Comparison of ENCODE assay signal across 2 cellular contexts in genomic region chr5:65932676-65933075, GRCh38.
A peak's percentile ranks its signal among the peaks of the same experiment; 100 is the strongest.
TF ChIP-seq lines count a peak whose summit lies in the region.

No MANE protein-coding gene starts in this region.

TF ChIP-seq in IMR-90, 13 proteins besides CTCF, POLR2A, EP300 and RAD21:
- TF ChIP-seq RCOR1 (IDR thresholded peaks at IDR 0.05; ENCODE audit: insufficient replicate concordance, low read length): no peak
- no peak for TF ChIP-seq USF2 (IDR thresholded peaks at IDR 0.05; ENCODE audit: low read depth, low read length)
- no peak for TF ChIP-seq FOS (IDR thresholded peaks at IDR 0.05; ENCODE audit: low read depth, low read length)
- no peak for TF ChIP-seq RFX5 (IDR thresholded peaks at IDR 0.05; ENCODE audit: low read depth, low read length)
- TF ChIP-seq BHLHE40 (IDR thresholded peaks at IDR 0.05; ENCODE audit: low read depth, low read length): no peak
- no peak for TF ChIP-seq ELK1 (IDR thresholded peaks at IDR 0.05; ENCODE audit: borderline replicate concordance, low read depth, low read length)
- no peak for TF ChIP-seq MXI1 (IDR thresholded peaks at IDR 0.05; ENCODE audit: borderline replicate concordance, low read depth, low read length)
- no peak for TF ChIP-seq NFE2L2 (IDR thresholded peaks at IDR 0.05; ENCODE audit: low read depth, low read length)
- no peak for TF ChIP-seq MAZ (IDR thresholded peaks at IDR 0.05; ENCODE audit: borderline replicate concordance, low read depth, low read length)
- no peak for TF ChIP-seq MAFK (IDR thresholded peaks at IDR 0.05; ENCODE audit: low read depth, low read length)
- no peak for TF ChIP-seq SMC3 (IDR thresholded peaks at IDR 0.05; ENCODE audit: low read depth, low read length)
- no peak for TF ChIP-seq CEBPB (IDR thresholded peaks at IDR 0.05; ENCODE audit: low read depth, low read length)
- TF ChIP-seq CHD1 (IDR thresholded peaks at IDR 0.05; ENCODE audit: low read depth, low read length): no peak

TF ChIP-seq in K562, 482 proteins besides CTCF, POLR2A, EP300 and RAD21:
- TF ChIP-seq CHAMP1 (IDR thresholded peaks at IDR 0.05) (no peak), MCM7 (IDR thresholded peaks at IDR 0.05) (no peak), ZNF121 (CRISPR knock-in tag; conservative IDR thresholded peaks at IDR 0.05) (peak; percentile 81), BCOR (IDR thresholded peaks at IDR 0.05) (0 out of 2 replicates have a peak, but pooled peaks have one; percentile 22)
TF ChIP-seq in K562: peak in this region for 2.
